Comparison of ENCODE assay signal across 33 cellular contexts in genomic region chr4:112793033-112793432, GRCh38.
"Had no signal": no experiment of that assay in that cellular context is flagged by ENCODE, and none has a peak within 500 bp of the region (broad histone marks: within the 10 kb centered on the region; RNA-seq: fewer than 3 reads in every experiment).

No MANE protein-coding gene starts in this region.

- H3K4me3 ChIP-seq: left lung, lower lobe of right lung, neural progenitor cell, ovary, prostate gland, sigmoid colon, smooth muscle cell, stomach, testis, thyroid gland, upper lobe of right lung had no signal

- H2AFZ ChIP-seq: neural progenitor cell had no signal

- H3K27me3 ChIP-seq: left lung, neural progenitor cell, ovary, sigmoid colon, stomach, testis, thyroid gland, upper lobe of right lung had no signal

- H3K4me3 Mint-ChIP-seq: immature natural killer cell; naive thymus-derived CD8-positive, alpha-beta T cell; nephron; neural progenitor cell; stimulated activated naive B cell treated with anti-CD40 and anti-IgM and Interleukin-4, amounts not matched to agents 10 μg/mL and 1 μg/mL and 100 μg/mL, for 72 hours had no signal

- FAIRE-seq: islet of Langerhans, urothelium cell line had no signal

- H3K4me2 ChIP-seq: neural progenitor cell, smooth muscle cell had no signal

- DNase-seq: head of caudate nucleus; hypothalamus; immature natural killer cell; kidney; left colon; left lung; lower lobe of right lung; mammary epithelial cell; mesenchymal stem cell; naive thymus-derived CD8-positive, alpha-beta T cell; occipital lobe; ovary; posterior cingulate gyrus; retina; right cardiac atrium; sigmoid colon; stimulated activated CD4-positive, alpha-beta T cell treated with anti-CD3 and anti-CD28 coated beads, Interleukin-1b, Interleukin-23, amount 100 ng/mL, for 48 hours; stimulated activated CD4-positive, alpha-beta T cell treated with anti-CD3 and anti-CD28 coated beads, Interleukin-2, amount 100 ng/mL, for 48 hours; stimulated activated CD4-positive, alpha-beta T cell treated with anti-CD3 and anti-CD28 coated beads, Interleukin-4, amount 100 ng/mL, for 4 hours; stimulated activated naive B cell treated with anti-CD40 and anti-IgM and Interleukin-4, amounts not matched to agents 10 μg/mL and 1 μg/mL and 100 μg/mL, for 72 hours; stimulated activated naive CD8-positive, alpha-beta T cell treated with anti-CD3 and anti-CD28 coated beads, Interleukin-15, Interleukin-2, amounts not matched to agents 100 U/mL and 50 U/mL, for 24 hours; stomach; testis; thyroid gland; trophoblast cell; upper lobe of right lung had no signal

- H3K27ac ChIP-seq: left lung, lower lobe of right lung, neural progenitor cell, neutrophil, ovary, prostate gland, sigmoid colon, stomach, testis, thyroid gland, upper lobe of right lung had no signal

- H3K9ac ChIP-seq: neural progenitor cell had no signal

- H3K9me3 ChIP-seq: left lung, lower lobe of right lung, neutrophil, ovary, prostate gland, sigmoid colon, stomach, testis, thyroid gland, upper lobe of right lung had no signal

- H3K36me3 ChIP-seq: left lung, lower lobe of right lung, neural progenitor cell, neutrophil, ovary, prostate gland, sigmoid colon, stomach, thyroid gland, upper lobe of right lung had no signal

- H3K4me1 ChIP-seq: left lung, lower lobe of right lung, neural progenitor cell, prostate gland, sigmoid colon, stomach, testis, thyroid gland, upper lobe of right lung had no signal

- H3K27ac Mint-ChIP-seq: immature natural killer cell; naive thymus-derived CD8-positive, alpha-beta T cell; nephron; neural progenitor cell; stimulated activated naive B cell treated with anti-CD40 and anti-IgM and Interleukin-4, amounts not matched to agents 10 μg/mL and 1 μg/mL and 100 μg/mL, for 72 hours had no signal

- H3K4me1 Mint-ChIP-seq: immature natural killer cell; naive thymus-derived CD8-positive, alpha-beta T cell; nephron; neural progenitor cell; stimulated activated naive B cell treated with anti-CD40 and anti-IgM and Interleukin-4, amounts not matched to agents 10 μg/mL and 1 μg/mL and 100 μg/mL, for 72 hours had no signal

- ATAC-seq: left colon; left lung; lower lobe of right lung; naive thymus-derived CD8-positive, alpha-beta T cell; right cardiac atrium; stimulated activated naive B cell treated with anti-CD40 and anti-IgM and Interleukin-4, amounts not matched to agents 10 μg/mL and 1 μg/mL and 100 μg/mL, for 72 hours; stimulated activated naive CD8-positive, alpha-beta T cell treated with anti-CD3 and anti-CD28 coated beads, Interleukin-15, Interleukin-2, amounts not matched to agents 100 U/mL and 50 U/mL, for 24 hours; upper lobe of right lung had no signal

- H3K36me3 Mint-ChIP-seq: immature natural killer cell; naive thymus-derived CD8-positive, alpha-beta T cell; stimulated activated naive B cell treated with anti-CD40 and anti-IgM and Interleukin-4, amounts not matched to agents 10 μg/mL and 1 μg/mL and 100 μg/mL, for 72 hours had no signal
